In the genomic region with DNA sequence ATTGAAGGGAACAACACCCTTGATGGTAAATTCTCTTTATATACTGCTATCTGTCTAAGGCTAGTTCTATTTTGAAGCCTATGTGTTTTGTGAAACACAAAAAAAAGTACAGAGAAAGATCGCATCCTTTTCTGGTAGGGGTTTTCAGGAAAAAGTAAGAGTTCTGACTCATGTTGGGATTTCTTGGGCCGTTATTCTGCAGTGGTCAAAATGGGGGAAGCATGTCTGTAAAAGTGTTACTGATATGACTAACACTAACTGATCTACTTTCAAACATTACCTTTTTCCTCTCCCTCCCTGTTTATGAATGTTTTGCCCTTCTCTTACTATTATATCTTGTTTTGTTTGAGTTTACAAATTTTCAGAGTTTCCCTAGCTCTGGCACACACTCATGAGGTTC, we compare ENCODE assay signal across 1 cellular context.
TF ChIP-seq lines count a peak whose summit lies in the region.

No MANE protein-coding gene starts in this region.

TF ChIP-seq in GM12878, 131 proteins besides CTCF, POLR2A, EP300 and RAD21:
- TF ChIP-seq NFIC (IDR thresholded peaks at IDR 0.05; ENCODE audit: low read depth, low read length), result peak; percentile 97
- TF ChIP-seq MEF2A (IDR thresholded peaks at IDR 0.05; ENCODE audit: insufficient read depth, low read depth, low read length), result peak; percentile 80
- no peak for TF ChIP-seq KLF5 (IDR thresholded peaks at IDR 0.05; ENCODE audit: partially characterized antibody)
- TF ChIP-seq ATF2 (IDR thresholded peaks at IDR 0.05; ENCODE audit: low read length), result peak; percentile 90
- TF ChIP-seq BCLAF1 (IDR thresholded peaks at IDR 0.05), result no peak
- no peak for TF ChIP-seq NFXL1 (IDR thresholded peaks at IDR 0.05; ENCODE audit: borderline replicate concordance)
- no peak for TF ChIP-seq NR2C2 (IDR thresholded peaks at IDR 0.05; ENCODE audit: borderline replicate concordance, control insufficient read depth, insufficient read length, low read depth)
- TF ChIP-seq PAX8 (IDR thresholded peaks at IDR 0.05), result no peak
- peak; percentile 70; the same call in 1 of the 2 replicates for TF ChIP-seq IRF4 (IDR thresholded peaks at IDR 0.05; ENCODE audit: low read depth, low read length)
- no peak for TF ChIP-seq MYC (IDR thresholded peaks at IDR 0.05; ENCODE audit: insufficient read depth, insufficient read length, insufficient replicate concordance, low read length, severe bottlenecking)
- TF ChIP-seq, protein P1, sequence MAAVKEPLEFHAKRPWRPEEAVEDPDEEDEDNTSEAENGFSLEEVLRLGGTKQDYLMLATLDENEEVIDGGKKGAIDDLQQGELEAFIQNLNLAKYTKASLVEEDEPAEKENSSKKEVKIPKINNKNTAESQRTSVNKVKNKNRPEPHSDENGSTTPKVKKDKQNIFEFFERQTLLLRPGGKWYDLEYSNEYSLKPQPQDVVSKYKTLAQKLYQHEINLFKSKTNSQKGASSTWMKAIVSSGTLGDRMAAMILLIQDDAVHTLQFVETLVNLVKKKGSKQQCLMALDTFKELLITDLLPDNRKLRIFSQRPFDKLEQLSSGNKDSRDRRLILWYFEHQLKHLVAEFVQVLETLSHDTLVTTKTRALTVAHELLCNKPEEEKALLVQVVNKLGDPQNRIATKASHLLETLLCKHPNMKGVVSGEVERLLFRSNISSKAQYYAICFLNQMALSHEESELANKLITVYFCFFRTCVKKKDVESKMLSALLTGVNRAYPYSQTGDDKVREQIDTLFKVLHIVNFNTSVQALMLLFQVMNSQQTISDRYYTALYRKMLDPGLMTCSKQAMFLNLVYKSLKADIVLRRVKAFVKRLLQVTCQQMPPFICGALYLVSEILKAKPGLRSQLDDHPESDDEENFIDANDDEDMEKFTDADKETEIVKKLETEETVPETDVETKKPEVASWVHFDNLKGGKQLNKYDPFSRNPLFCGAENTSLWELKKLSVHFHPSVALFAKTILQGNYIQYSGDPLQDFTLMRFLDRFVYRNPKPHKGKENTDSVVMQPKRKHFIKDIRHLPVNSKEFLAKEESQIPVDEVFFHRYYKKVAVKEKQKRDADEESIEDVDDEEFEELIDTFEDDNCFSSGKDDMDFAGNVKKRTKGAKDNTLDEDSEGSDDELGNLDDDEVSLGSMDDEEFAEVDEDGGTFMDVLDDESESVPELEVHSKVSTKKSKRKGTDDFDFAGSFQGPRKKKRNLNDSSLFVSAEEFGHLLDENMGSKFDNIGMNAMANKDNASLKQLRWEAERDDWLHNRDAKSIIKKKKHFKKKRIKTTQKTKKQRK (IDR thresholded peaks at IDR 0.05; ENCODE audit: low read depth, low read length), result no peak
- TF ChIP-seq ETV6 (conservative IDR thresholded peaks at IDR 0.05 in 1 of 2, IDR thresholded peaks at IDR 0.05 in 1 of 2; ENCODE audit: borderline replicate concordance in 1 of 2, low read depth in 1 of 2), result peak in 1 of 2 experiments; percentile 83; a peak in 1 of 4 replicates
- TF ChIP-seq IKZF1 (conservative IDR thresholded peaks at IDR 0.05), result peak; percentile 74
- TF ChIP-seq ASH2L (IDR thresholded peaks at IDR 0.05; ENCODE audit: borderline replicate concordance, low read depth), result no peak
- peak; percentile 94 for TF ChIP-seq JUNB (IDR thresholded peaks at IDR 0.05)
- TF ChIP-seq PML (IDR thresholded peaks at IDR 0.05; ENCODE audit: low read length), result peak; percentile 62; the same call in 1 of the 2 replicates
- TF ChIP-seq BCL11A (IDR thresholded peaks at IDR 0.05; ENCODE audit: low read depth, low read length), result peak; percentile 66; the same call in 1 of the 2 replicates
- TF ChIP-seq RELB (IDR thresholded peaks at IDR 0.05; ENCODE audit: low read depth), result peak; percentile 68; the same call in 1 of the 2 replicates
- peak; percentile 95 for TF ChIP-seq RUNX3 (IDR thresholded peaks at IDR 0.05; ENCODE audit: low read length)
- TF ChIP-seq FOXM1 (IDR thresholded peaks at IDR 0.05; ENCODE audit: low read depth, low read length), result peak; percentile 94
- TF ChIP-seq CBX5 (IDR thresholded peaks at IDR 0.05; ENCODE audit: low read depth), result 0 out of 2 replicates have a peak, but pooled peaks have one; percentile 23
- TF ChIP-seq TCF7 (IDR thresholded peaks at IDR 0.05; ENCODE audit: borderline replicate concordance), result 0 out of 2 replicates have a peak, but pooled peaks have one; percentile 41
- peak; percentile 46 for TF ChIP-seq SKIL (IDR thresholded peaks at IDR 0.05; ENCODE audit: low read depth, poor library complexity, severe bottlenecking)
- TF ChIP-seq SP1 (IDR thresholded peaks at IDR 0.05; ENCODE audit: low read depth, low read length), result peak; percentile 8
- 0 out of 2 replicates have a peak, but pooled peaks have one; percentile 40 for TF ChIP-seq CREB1 (IDR thresholded peaks at IDR 0.05; ENCODE audit: low read depth)
- TF ChIP-seq CEBPB (IDR thresholded peaks at IDR 0.05; ENCODE audit: borderline replicate concordance in 1 of 2, low read depth in 2 of 2, low read length in 2 of 2), result peak in 1 of 2 experiments; percentile 86; a peak in 1 of 4 replicates
- TF ChIP-seq GABPA (IDR thresholded peaks at IDR 0.05; ENCODE audit: low read depth), result 0 out of 2 replicates have a peak, but pooled peaks have one; percentile 29
- peak; percentile 82 for TF ChIP-seq EED (IDR thresholded peaks at IDR 0.05; ENCODE audit: low read depth)
- 0 out of 2 replicates have a peak, but pooled peaks have one; percentile 39 for TF ChIP-seq DPF2 (IDR thresholded peaks at IDR 0.05)
- peak; percentile 86 to 87 for TF ChIP-seq IKZF2 (IDR thresholded peaks at IDR 0.05)
- no peak for TF ChIP-seq CHD2 (IDR thresholded peaks at IDR 0.05; ENCODE audit: borderline replicate concordance, low read depth, low read length)
- peak; percentile 70; the same call in 1 of the 2 replicates for TF ChIP-seq MTA3 (IDR thresholded peaks at IDR 0.05; ENCODE audit: borderline replicate concordance, low read length)
- peak; percentile 53; the same call in 1 of the 2 replicates for TF ChIP-seq CREM (IDR thresholded peaks at IDR 0.05; ENCODE audit: low read depth)
TF ChIP-seq in GM12878: peak in this region for 24.
